10 cellular contexts compared by ENCODE assay signal in genomic region chr3:125647318-125648014, GRCh38. TPM values are rescaled to one million over a fixed set of nuclear protein-coding genes. Genes with fewer than 3 reads are reported as not detected.
A peak's percentile ranks its signal among the peaks of the same experiment; 100 is the strongest.
DNase-seq lines count a peak whose midpoint lies in the region; ATAC-seq and TF ChIP-seq lines count a peak whose summit lies in the region.
"Had no signal": no experiment of that assay in that cellular context is flagged by ENCODE, and none has a peak within 500 bp of the region (broad histone marks: within the 10 kb centered on the region; RNA-seq: fewer than 3 reads in every experiment).

No MANE protein-coding gene starts in this region.

- TF ChIP-seq CTCF in RWPE2 (IDR thresholded peaks at IDR 0.05; ENCODE audit: poor library complexity, severe bottlenecking): no peak
- no peak for TF ChIP-seq CTCF in stomach (IDR thresholded peaks at IDR 0.05)
- no peak for TF ChIP-seq CTCF in body of pancreas (IDR thresholded peaks at IDR 0.05)

- no peaks in the 10 kb centered on the region for H3K36me3 ChIP-seq in RWPE2 (ENCODE audit: low read depth)
- H3K36me3 ChIP-seq in stomach: no peaks in the 10 kb centered on the region
- no peaks in the 10 kb centered on the region for H3K36me3 ChIP-seq in body of pancreas (replicated peaks in 1 of 2; ENCODE audit: insufficient read depth in 1 of 2, low read depth in 2 of 2)

- TF ChIP-seq POLR2A in stomach (IDR thresholded peaks at IDR 0.05): no peak
- TF ChIP-seq POLR2A in body of pancreas (IDR thresholded peaks at IDR 0.05): no peak

- H3K9me3 ChIP-seq in RWPE2 (ENCODE audit: severe bottlenecking) (no peaks in the 10 kb centered on the region), stomach (no peaks in the 10 kb centered on the region), body of pancreas (no peaks in the 10 kb centered on the region)

- H3K4me1 ChIP-seq in RWPE2 (ENCODE audit: insufficient read depth, poor library complexity, severe bottlenecking) (peaks cover 15% of the 10 kb centered on the region), stomach (no peaks in the 10 kb centered on the region), body of pancreas (no peaks in the 10 kb centered on the region)

- WGBS in stomach, 5 donors: 38 to 65% (median 47%) methylated on average over 8 of the region's 8 CpGs
- 75 to 77% methylated on average over 8 of the region's 8 CpGs for WGBS in body of pancreas, 2 donors

- DNase-seq in HT-29 (ENCODE audit: low spot score) (peak; percentile 92), RWPE2 (ENCODE audit: low spot score) (peak; percentile 78), left kidney (ENCODE audit: low read depth, low spot score) (peak; percentile 21), stomach (peak; percentile 61), germinal center (ENCODE audit: low spot score) (no peak), body of pancreas (no peak), dedifferentiated amniotic fluid mesenchymal stem cell (ENCODE audit: extremely low spot score) (no peak)
- DNase-seq: CD4-positive, alpha-beta memory T cell; OCI-M1 had no signal

- ATAC-seq in RWPE2 (ENCODE audit: low read depth) (peak; percentile 98), body of pancreas (no peak)
- no peak for ATAC-seq in activated CD4-positive, CD25-positive, alpha-beta regulatory T cell treated with anti-CD3 and anti-CD28 coated beads, Interleukin-2, amount 50 U/mL, for 24 hours

- no peak overlapping the region for H3K4me3 ChIP-seq in RWPE2 (ENCODE audit: severe bottlenecking)
- H3K4me3 ChIP-seq in stomach: no peak overlapping the region
- no peak overlapping the region for H3K4me3 ChIP-seq in body of pancreas

- H3K27me3 ChIP-seq in RWPE2 (ENCODE audit: insufficient read depth, poor library complexity, severe bottlenecking): no peaks in the 10 kb centered on the region
- no peaks in the 10 kb centered on the region for H3K27me3 ChIP-seq in stomach
- no peaks in the 10 kb centered on the region for H3K27me3 ChIP-seq in body of pancreas

- intact Hi-C loops in stomach (cut with DNase I; ENCODE audit: low total_unique reads): no loop called here
- intact Hi-C loops in body of pancreas (cut with DNase I): no loop called here

- TF ChIP-seq EP300 in stomach (IDR thresholded peaks at IDR 0.05): no peak

- H3K27ac ChIP-seq in RWPE2 (ENCODE audit: poor library complexity, severe bottlenecking) (peak overlapping the region; percentile 63), stomach (peak overlapping the region in 2 of 5 donors; percentile 66 to 69), body of pancreas (no peak overlapping the region)

RNA-seq across cellular contexts. Expression of gene OSBPL11, which starts 52.2 kb away (rescaled TPM):
- total RNA-seq in HT-29 (2014; rRNA removed; shearing (Covaris generic)): 2.9 and 3.3 TPM in 2 replicates
- total RNA-seq in stomach (10 to 100 TPM in 2 of 5 donors, 1 to 10 TPM in 3; 2.9 to 29.9 (median 9.0) TPM), body of pancreas (1 to 10 TPM; 3.3 to 4.7 TPM)
- 1 to 10 TPM; 2.9 to 4.9 (median 4.4) TPM for polyA plus RNA-seq in stomach

Comparison
In these comparisons a context has a peak if more than half of its experiments do, and no peak if none do; other contexts are left out.
1. DNase-seq: peak in HT-29 (single experiment), RWPE2 (single experiment), left kidney (single experiment) and stomach (single experiment); none in germinal center (single experiment), body of pancreas (0 of 4) and dedifferentiated amniotic fluid mesenchymal stem cell (single experiment).